In genomic region chr15:50562735-50563640, GRCh38 we compare ENCODE assay signal across 12 cellular contexts. TPM values are rescaled to one million over a fixed set of nuclear protein-coding genes. Genes with fewer than 3 reads are reported as not detected.
DNase-seq lines count a peak whose midpoint lies in the region; ATAC-seq and TF ChIP-seq lines count a peak whose summit lies in the region.
"Had no signal": no experiment of that assay in that cellular context is flagged by ENCODE, and none has a peak within 500 bp of the region (broad histone marks: within the 10 kb centered on the region; RNA-seq: fewer than 3 reads in every experiment).

No MANE protein-coding gene starts in this region.

- H3K36me3 Mint-ChIP-seq in WTC11: peaks cover 15% of the 10 kb centered on the region

- no peaks in the 10 kb centered on the region for H3K27me3 Mint-ChIP-seq in WTC11 (ENCODE audit: low read depth)
- H3K27me3 Mint-ChIP-seq in stimulated activated naive CD8-positive, alpha-beta T cell treated with anti-CD3 and anti-CD28 coated beads, Interleukin-15, amount 100 ng/mL, for 72 hours: no peaks in the 10 kb centered on the region

- H3K4me1 ChIP-seq in cardiac muscle cell (ENCODE audit: low read depth): no peaks in the 10 kb centered on the region
- H3K4me1 ChIP-seq: BLaER1 had no signal

- no peaks in the 10 kb centered on the region for H3K9me3 ChIP-seq in cardiac muscle cell (ENCODE audit: low read depth)
- H3K9me3 ChIP-seq: BLaER1 had no signal

- peak overlapping the region; percentile 16; the same call in 1 of the 2 replicates for H3K27ac Mint-ChIP-seq in WTC11
- H3K27ac Mint-ChIP-seq in stimulated activated naive CD8-positive, alpha-beta T cell treated with anti-CD3 and anti-CD28 coated beads, Interleukin-15, amount 100 ng/mL, for 72 hours: peak overlapping the region; percentile 12 to 79

- CTCF ChIA-PET in WTC11 (lab: Charles Lee): no interaction called here

- TF ChIP-seq CTCF in cardiac muscle cell (IDR thresholded peaks at IDR 0.05; ENCODE audit: low read depth, low read length) (no peak), WTC11 (IDR thresholded peaks at IDR 0.05) (no peak), fibroblast of mammary gland (conservative IDR thresholded peaks at IDR 0.05; ENCODE audit: control insufficient read depth, insufficient read depth, low read depth, low read length) (no peak)

- H3K9me3 Mint-ChIP-seq in WTC11: no peaks in the 10 kb centered on the region
- H3K9me3 Mint-ChIP-seq in stimulated activated naive CD8-positive, alpha-beta T cell treated with anti-CD3 and anti-CD28 coated beads, Interleukin-15, amount 100 ng/mL, for 72 hours: no peaks in the 10 kb centered on the region

- H3K4me3 ChIP-seq in cardiac muscle cell (no peak overlapping the region), fibroblast of mammary gland (ENCODE audit: control insufficient read depth, low read depth, low read length) (no peak overlapping the region)
- H3K4me3 ChIP-seq: BLaER1 had no signal

- ATAC-seq in Right ventricle myocardium inferior (no peak), WTC11 (no peak), HG02588 (IDR thresholded peaks at IDR 0.05; ENCODE audit: unreplicated experiment) (no peak)
- ATAC-seq in stimulated activated naive CD8-positive, alpha-beta T cell treated with anti-CD3 and anti-CD28 coated beads, Interleukin-15, amount 100 ng/mL, for 72 hours: peak; percentile 93

- intact Hi-C loops in Right ventricle myocardium inferior (cut with DNase I): no loop called here

- DNase-seq in cardiac muscle cell (ENCODE audit: low read depth in 1 of 2, low spot score in 1 of 2): peak in 1 of 2 donors; percentile 24
- DNase-seq in Right ventricle myocardium inferior (ENCODE audit: missing footprints): no peak
- no peak for DNase-seq in WTC11 (ENCODE audit: low spot score)
- peak; percentile 17 for DNase-seq in fibroblast of mammary gland (ENCODE audit: low read depth)
- peak in 1 of 2 donors; percentile 28 for DNase-seq in stimulated activated naive CD8-positive, alpha-beta T cell treated with anti-CD3 and anti-CD28 coated beads, Interleukin-15, amount 100 ng/mL, for 72 hours
- DNase-seq in SW480 (ENCODE audit: low spot score): no peak
- no peak for DNase-seq in Ammon's horn (ENCODE audit: low spot score)
- DNase-seq: amniotic stem cell, KBM-7, NCI-H2029 had no signal

- peaks cover 55% of the 10 kb centered on the region for H3K36me3 ChIP-seq in cardiac muscle cell

- no peaks in the 10 kb centered on the region for H3K4me1 Mint-ChIP-seq in WTC11
- H3K4me1 Mint-ChIP-seq in stimulated activated naive CD8-positive, alpha-beta T cell treated with anti-CD3 and anti-CD28 coated beads, Interleukin-15, amount 100 ng/mL, for 72 hours: peaks cover 23% of the 10 kb centered on the region

- H3K27me3 ChIP-seq in cardiac muscle cell: no peaks in the 10 kb centered on the region
- H3K27me3 ChIP-seq: BLaER1 had no signal

- H3K27ac ChIP-seq in cardiac muscle cell: peak overlapping the region; percentile 9
- H3K27ac ChIP-seq: BLaER1 had no signal

- H3K4me3 Mint-ChIP-seq in WTC11: no peak overlapping the region
- H3K4me3 Mint-ChIP-seq in stimulated activated naive CD8-positive, alpha-beta T cell treated with anti-CD3 and anti-CD28 coated beads, Interleukin-15, amount 100 ng/mL, for 72 hours: peak overlapping the region in 1 of 2 donors; percentile 30

- POLR2A ChIA-PET in WTC11 (lab: Charles Lee): no interaction called here

TF ChIP-seq in WTC11, 78 proteins besides CTCF, POLR2A, EP300 and RAD21:
- TF ChIP-seq E2F1 (CRISPR knock-in tag; IDR thresholded peaks at IDR 0.05): no peak
- TF ChIP-seq RORB (CRISPR knock-in tag; IDR thresholded peaks at IDR 0.05): no peak
- TF ChIP-seq ZSCAN18 (CRISPR knock-in tag; IDR thresholded peaks at IDR 0.05): no peak
- TF ChIP-seq FOXK1 (CRISPR knock-in tag; IDR thresholded peaks at IDR 0.05): no peak
- no peak for TF ChIP-seq USF2 (CRISPR knock-in tag; IDR thresholded peaks at IDR 0.05)
- TF ChIP-seq ZNF121 (CRISPR knock-in tag; IDR thresholded peaks at IDR 0.05): no peak
- no peak for TF ChIP-seq NFATC4 (CRISPR knock-in tag; IDR thresholded peaks at IDR 0.05)
- no peak for TF ChIP-seq TCF7 (CRISPR knock-in tag; IDR thresholded peaks at IDR 0.05; ENCODE audit: low read depth)
- no peak for TF ChIP-seq ZNF138 (CRISPR knock-in tag; conservative IDR thresholded peaks at IDR 0.05)

RNA-seq across cellular contexts. Expression of gene USP50, which starts 16.5 kb away (rescaled TPM):
- total RNA-seq in cardiac muscle cell (not detected in 2 replicates), Right ventricle myocardium inferior (not detected), WTC11 (2021) (not detected in 3 replicates)
- polyA plus RNA-seq in cardiac muscle cell: not detected in 2 replicates
